ENCODE assay signal across 1 cellular context in the genomic region with DNA sequence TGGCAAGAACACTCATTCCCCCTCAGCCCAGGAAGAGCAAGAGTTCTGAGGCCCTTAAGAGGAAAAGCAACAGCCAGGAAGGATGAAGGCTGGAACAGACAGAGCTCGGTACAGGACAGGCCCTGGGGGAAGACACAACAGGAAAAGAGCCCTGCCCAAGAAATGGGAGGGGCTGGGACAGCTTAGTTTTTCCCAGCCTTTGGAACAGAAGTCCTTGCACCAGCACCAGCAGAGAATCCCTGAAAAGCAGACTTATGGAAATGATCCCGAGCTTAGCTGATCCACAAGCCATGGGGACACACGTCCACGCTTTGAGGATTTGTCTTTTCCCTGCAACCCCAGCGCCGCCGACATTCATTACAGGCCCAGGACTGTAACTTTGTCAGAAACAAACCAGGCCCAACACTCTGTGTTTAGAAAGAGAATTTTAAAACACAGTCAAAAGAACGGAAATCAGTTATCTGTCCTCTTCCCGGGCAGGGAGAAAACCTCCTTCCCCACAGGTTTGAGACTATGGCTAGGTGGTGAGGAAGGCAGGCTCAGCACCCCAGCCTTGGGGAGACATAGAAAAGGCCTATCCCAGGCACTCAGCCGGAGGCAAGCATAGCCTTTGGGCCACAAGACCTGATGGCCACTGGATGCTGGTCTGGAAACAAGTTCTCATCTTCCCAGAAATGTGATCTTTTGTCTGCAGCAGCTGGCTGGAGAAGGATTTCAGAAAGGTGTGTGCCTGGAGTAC.
TF ChIP-seq lines count a peak whose summit lies in the region.

No MANE protein-coding gene starts in this region.

TF ChIP-seq in HepG2, 621 proteins besides CTCF, POLR2A, EP300 and RAD21:
- TF ChIP-seq IKZF1 (IDR thresholded peaks at IDR 0.05) (no peak), RBM22 (optimal IDR thresholded peaks at IDR 0.05; ENCODE audit: low read length) (peak; percentile 18), NBN (conservative IDR thresholded peaks at IDR 0.05) (no peak), NFIB (CRISPR knock-in tag; IDR thresholded peaks at IDR 0.05; ENCODE audit: borderline replicate concordance) (no peak), KLF9 (CRISPR knock-in tag; IDR thresholded peaks at IDR 0.05; ENCODE audit: low read depth) (no peak)
